In genomic region chr2:48228345-48228684, GRCh38 we compare ENCODE assay signal across 21 cellular contexts.
A peak's percentile ranks its signal among the peaks of the same experiment; 100 is the strongest.
DNase-seq lines count a peak whose midpoint lies in the region; ATAC-seq and TF ChIP-seq lines count a peak whose summit lies in the region.
"Had no signal": no experiment of that assay in that cellular context is flagged by ENCODE, and none has a peak within 500 bp of the region (broad histone marks: within the 10 kb centered on the region; RNA-seq: fewer than 3 reads in every experiment).

No MANE protein-coding gene starts in this region.

- H3K4me3 ChIP-seq in HL-60 (replicated peaks; ENCODE audit: insufficient read depth, low read length) (no peak overlapping the region), dorsolateral prefrontal cortex (no peak overlapping the region)
- H3K4me3 ChIP-seq: hepatocyte, tibial nerve had no signal

- H3K27me3 Mint-ChIP-seq in natural killer cell (ENCODE audit: low read depth in 2 of 2): no peaks in the 10 kb centered on the region
- no peaks in the 10 kb centered on the region for H3K27me3 Mint-ChIP-seq in natural killer cell treated with Interleukin-12 subunit alpha and Interleukin-12 subunit beta and Interleukin-15 and Interleukin-18, amount 100 ng/mL, for 72 hours
- H3K27me3 Mint-ChIP-seq: central memory CD8-positive, alpha-beta T cell had no signal

- DNase-seq in natural killer cell (no peak), HL-60 (ENCODE audit: low read depth in 1 of 2, low spot score in 1 of 2) (peak in 1 of 2 experiments; percentile 56), dorsolateral prefrontal cortex (no peak), Right ventricle myocardium superior (no peak), kidney glomerular epithelial cell (lab: John Stamatoyannopoulos, UW) (no peak)
- no peak for DNase-seq in natural killer cell treated with Interleukin-12 subunit alpha and Interleukin-12 subunit beta and Interleukin-15 and Interleukin-18, amount 100 ng/mL, for 72 hours (ENCODE audit: low spot score)
- DNase-seq: activated CD4-positive, alpha-beta T cell treated with anti-CD3 and anti-CD28 coated beads for 48 hours; activated CD8-positive, alpha-beta memory T cell treated with anti-CD3 and anti-CD28 coated beads, Interleukin-2, amount 50 U/mL, for 4 hours; activated gamma-delta T cell treated with Interleukin-2 at 50 U/mL for 16 hours; DMS53; NCI-H1105; NCI-H2171; NCI-H82; stimulated activated naive CD4-positive, alpha-beta T cell had no signal

- H3K36me3 Mint-ChIP-seq in natural killer cell: no peaks in the 10 kb centered on the region
- H3K36me3 Mint-ChIP-seq in natural killer cell treated with Interleukin-12 subunit alpha and Interleukin-12 subunit beta and Interleukin-15 and Interleukin-18, amount 100 ng/mL, for 72 hours: no peaks in the 10 kb centered on the region

- peak overlapping the region in 1 of 2 donors; percentile 61 for H3K27ac Mint-ChIP-seq in natural killer cell
- H3K27ac Mint-ChIP-seq in natural killer cell treated with Interleukin-12 subunit alpha and Interleukin-12 subunit beta and Interleukin-15 and Interleukin-18, amount 100 ng/mL, for 72 hours: no peak overlapping the region

- H3K9me3 Mint-ChIP-seq in natural killer cell: no peaks in the 10 kb centered on the region
- no peaks in the 10 kb centered on the region for H3K9me3 Mint-ChIP-seq in natural killer cell treated with Interleukin-12 subunit alpha and Interleukin-12 subunit beta and Interleukin-15 and Interleukin-18, amount 100 ng/mL, for 72 hours
- H3K9me3 Mint-ChIP-seq: central memory CD8-positive, alpha-beta T cell had no signal

- no peak for TF ChIP-seq CTCF in natural killer cell (IDR thresholded peaks at IDR 0.05)
- no peak for TF ChIP-seq CTCF in HL-60 (IDR thresholded peaks at IDR 0.05; ENCODE audit: insufficient read depth, low read length)
- no peak for TF ChIP-seq CTCF in dorsolateral prefrontal cortex (IDR thresholded peaks at IDR 0.05 in 54 of 56, conservative IDR thresholded peaks at IDR 0.05 in 2 of 56; ENCODE audit: low read depth in 1 of 56, partially characterized antibody in 56 of 56)

- ATAC-seq in natural killer cell (peak; percentile 67 to 81 (median 70)), GM21529 (IDR thresholded peaks at IDR 0.05; ENCODE audit: unreplicated experiment) (peak; percentile 44), Right ventricle myocardium superior (ENCODE audit: poor library complexity) (no peak), HG03025 (IDR thresholded peaks at IDR 0.05; ENCODE audit: low FRiP score, unreplicated experiment) (no peak)
- ATAC-seq in natural killer cell treated with Interleukin-12 subunit alpha and Interleukin-12 subunit beta and Interleukin-15 and Interleukin-18, amount 100 ng/mL, for 72 hours: no peak

- peaks cover 22 to 23% of the 10 kb centered on the region in 2 donors for H3K4me1 Mint-ChIP-seq in natural killer cell
- peaks cover 18% of the 10 kb centered on the region in 2 donors for H3K4me1 Mint-ChIP-seq in natural killer cell treated with Interleukin-12 subunit alpha and Interleukin-12 subunit beta and Interleukin-15 and Interleukin-18, amount 100 ng/mL, for 72 hours (ENCODE audit: low read depth in 2 of 2)

- no peaks in the 10 kb centered on the region for H3K27me3 ChIP-seq in HL-60 (ENCODE audit: insufficient read depth, poor library complexity, severe bottlenecking)
- no peaks in the 10 kb centered on the region for H3K27me3 ChIP-seq in dorsolateral prefrontal cortex
- H3K27me3 ChIP-seq: hepatocyte, tibial nerve had no signal

- peak overlapping the region; percentile 68 for H3K4me3 Mint-ChIP-seq in natural killer cell
- H3K4me3 Mint-ChIP-seq in natural killer cell treated with Interleukin-12 subunit alpha and Interleukin-12 subunit beta and Interleukin-15 and Interleukin-18, amount 100 ng/mL, for 72 hours: no peak overlapping the region
- H3K4me3 Mint-ChIP-seq: central memory CD8-positive, alpha-beta T cell had no signal

- intact Hi-C loops in natural killer cell (cut with micrococcal nuclease) (no loop called here), dorsolateral prefrontal cortex (cut with DNase I) (no loop called here), Right ventricle myocardium superior (cut with DNase I) (no loop called here)

- H3K27ac ChIP-seq in HL-60 (replicated peaks): peak overlapping the region; percentile 77
- H3K27ac ChIP-seq in dorsolateral prefrontal cortex: peak overlapping the region in 4 of 59 donors; percentile 29 to 74 (median 40)
- H3K27ac ChIP-seq: 22Rv1, C4-2B, hepatocyte, tibial nerve had no signal

Comparison
In these comparisons a context has a peak if more than half of its experiments do, and no peak if none do; other contexts are left out.
1. ATAC-seq: peak in natural killer cell (3 of 3) and GM21529 (single experiment); none in natural killer cell treated with Interleukin-12 subunit alpha and Interleukin-12 subunit beta and Interleukin-15 and Interleukin-18, amount 100 ng/mL, for 72 hours (0 of 2), Right ventricle myocardium superior (single experiment) and HG03025 (single experiment).